In the genomic region with DNA sequence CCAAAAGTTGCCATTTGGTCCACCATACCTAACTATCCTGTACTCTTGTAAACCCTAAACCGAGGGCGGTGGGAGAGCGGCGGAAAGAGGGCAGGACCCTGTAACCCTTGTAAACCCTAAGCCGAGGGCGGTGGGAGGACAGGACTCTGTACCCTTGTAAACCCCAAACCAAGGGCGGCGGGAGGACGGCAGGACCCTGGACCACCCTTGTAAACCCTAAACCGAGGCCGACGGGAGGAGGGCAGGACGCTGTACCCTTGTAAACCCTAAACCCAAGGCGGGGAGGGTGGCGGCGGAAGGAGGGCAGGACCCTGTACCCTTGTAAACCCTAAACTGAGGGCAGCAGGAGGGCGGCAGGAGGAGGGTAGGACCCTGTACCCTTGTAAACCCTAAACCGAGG, we compare ENCODE assay signal across 11 cellular contexts. TPM values are rescaled to one million over a fixed set of nuclear protein-coding genes. Genes with fewer than 3 reads are reported as not detected.
"Had no signal": no experiment of that assay in that cellular context is flagged by ENCODE, and none has a peak within 500 bp of the region (broad histone marks: within the 10 kb centered on the region; RNA-seq: fewer than 3 reads in every experiment).

No MANE protein-coding gene starts in this region.

- H2AFZ ChIP-seq: GM23338 had no signal

- H3K27ac ChIP-seq: HL-60 had no signal

- DNase-seq: H7, HFFc6, IMR-90 had no signal

- H3K36me3 ChIP-seq: HAP-1 had no signal

- H3K4me1 ChIP-seq: HAP-1 had no signal

- FAIRE-seq: HepG2, K562 had no signal

- H3K9me3 ChIP-seq: HAP-1 had no signal

- ATAC-seq: GM23338, HCT116, HepG2, K562 had no signal

- H3K4me2 ChIP-seq: GM23338 had no signal

- H3K4me3 ChIP-seq: GM23338, HAP-1, K562 had no signal

RNA-seq across cellular contexts. Expression of gene OR52I2, which starts 12.5 kb away (rescaled TPM):
- total RNA-seq: GM23338, H4, H7, HepG2, HFFc6, HT1080, IMR-90, K562 had no signal
- polyA plus RNA-seq: HepG2, IMR-90, K562 had no signal

RNA-seq across cellular contexts. Expression of gene OR52M1, which starts 24.1 kb away (rescaled TPM):
- total RNA-seq: GM23338, H4, H7, HepG2, HFFc6, HT1080, IMR-90, K562 had no signal
- polyA plus RNA-seq: GM23338, HepG2, IMR-90, K562 had no signal

RNA-seq across cellular contexts. Expression of gene OR52I1, which starts 24.8 kb away (rescaled TPM):
- total RNA-seq: GM23338, H4, H7, HepG2, HFFc6, HT1080, IMR-90, K562 had no signal
- polyA plus RNA-seq: GM23338, HepG2, IMR-90, K562 had no signal

RNA-seq across cellular contexts. Expression of gene TRIM68, which starts 39.0 kb away (rescaled TPM):
- total RNA-seq: HepG2 had no signal
- polyA plus RNA-seq: HepG2 had no signal
